ENCODE assay signal across 17 cellular contexts in genomic region chr11:126595560-126595959, GRCh38.
DNase-seq lines count a peak whose midpoint lies in the region; ATAC-seq, FAIRE-seq and TF ChIP-seq lines count a peak whose summit lies in the region.
"Had no signal": no experiment of that assay in that cellular context is flagged by ENCODE, and none has a peak within 500 bp of the region (broad histone marks: within the 10 kb centered on the region; RNA-seq: fewer than 3 reads in every experiment).

No MANE protein-coding gene starts in this region.

- no peak overlapping the region for H2BK15ac ChIP-seq in H1 (ENCODE audit: low read length)

- H3K4me3 ChIP-seq in HepG2 (replicated peaks in 1 of 3; ENCODE audit: insufficient read depth in 1 of 3, low read depth in 2 of 3, low read length in 3 of 3) (no peak overlapping the region), right lobe of liver (no peak overlapping the region), WERI-Rb-1 (ENCODE audit: low read depth, low read length) (no peak overlapping the region), H1 (ENCODE audit: extremely low read depth in 1 of 4, insufficient read depth in 2 of 4, low read depth in 3 of 4, low read length in 4 of 4) (no peak overlapping the region), spleen (no peak overlapping the region), kidney (ENCODE audit: low read length in 2 of 2) (no peak overlapping the region), ovary (no peak overlapping the region)
- H3K4me3 ChIP-seq: HAP-1 had no signal

- H3K23ac ChIP-seq in H1 (ENCODE audit: insufficient read length) = no peak overlapping the region

- CTCF ChIA-PET in HepG2 (lab: Yijun Ruan, JAX; ENCODE audit: low intra/inter-chr PET ratio, low total read pairs) = no interaction called here
- CTCF ChIA-PET in H1 (lab: Charles Lee; ENCODE audit: partially characterized antibody) = interaction anchor here (0.5 to 13.6 kb wide), 11 partner anchors 9 to 479 kb away, joined by 3 to 143 read pairs (median 3); no protein-coding TSS in a partner anchor

- no peak overlapping the region for H2BK120ac ChIP-seq in H1 (replicated peaks; ENCODE audit: low read depth, low read length)

- peaks cover 5 to 37% of the 10 kb centered on the region in 2 experiments for H3K27me3 ChIP-seq in HepG2 (ENCODE audit: control insufficient read depth in 1 of 2, insufficient read depth in 2 of 2, low read length in 2 of 2)
- H3K27me3 ChIP-seq in right lobe of liver = no peaks in the 10 kb centered on the region
- H3K27me3 ChIP-seq in WERI-Rb-1 (ENCODE audit: insufficient read depth, low read depth, severe bottlenecking) = no peaks in the 10 kb centered on the region
- no peaks in the 10 kb centered on the region for H3K27me3 ChIP-seq in H1 (replicated peaks in 1 of 4; ENCODE audit: control insufficient read depth in 3 of 4, extremely low read depth in 1 of 4, insufficient read depth in 3 of 4, low read length in 3 of 4)
- peaks cover 0 to 3% (median 0%) of the 10 kb centered on the region in 7 donors for H3K27me3 ChIP-seq in spleen (replicated peaks in 1 of 7)
- no peaks in the 10 kb centered on the region for H3K27me3 ChIP-seq in ovary
- H3K27me3 ChIP-seq: BE2C had no signal

- H3K4me2 ChIP-seq in HepG2 (ENCODE audit: low read depth, low read length) (no peak overlapping the region), H1 (ENCODE audit: insufficient read depth in 1 of 2, low read depth in 2 of 2, low read length in 2 of 2) (no peak overlapping the region)

- H2BK20ac ChIP-seq in H1 (ENCODE audit: low read length) = no peak overlapping the region

- no peak overlapping the region for H3K56ac ChIP-seq in H1 (replicated peaks; ENCODE audit: insufficient read length, low read depth, low read length)

- H2BK12ac ChIP-seq in H1 (ENCODE audit: low read depth, low read length) = no peak overlapping the region

- in situ Hi-C loops in HepG2 (cut with HindIII; ENCODE audit: extremely low pct_ligation_motif_present, low pct_unique_long_range_greater_than_20kb) = no loop called here

- H3K9me3 ChIP-seq in HepG2 (ENCODE audit: low read length) (no peaks in the 10 kb centered on the region), right lobe of liver (no peaks in the 10 kb centered on the region), WERI-Rb-1 (ENCODE audit: severe bottlenecking) (no peaks in the 10 kb centered on the region), H1 (ENCODE audit: insufficient read depth in 2 of 2, low read depth in 1 of 2, low read length in 1 of 2) (0 out of 4 replicates have a peak, but pooled peaks cover 0 to 2% of the 10 kb centered on the region in 2 experiments), spleen (peaks cover 0 to 5% (median 0%) of the 10 kb centered on the region in 8 donors), kidney (ENCODE audit: control insufficient read depth in 1 of 2, low read length in 2 of 2) (no peaks in the 10 kb centered on the region), ovary (no peaks in the 10 kb centered on the region)
- H3K9me3 ChIP-seq: BE2C, HAP-1 had no signal

- no peaks in the 10 kb centered on the region for H4K20me1 ChIP-seq in HepG2 (ENCODE audit: insufficient read depth, low read length)
- H4K20me1 ChIP-seq in H1 (replicated peaks in 1 of 2; ENCODE audit: control insufficient read depth in 1 of 2, insufficient read depth in 2 of 2, low read length in 2 of 2) = no peaks in the 10 kb centered on the region

- H2BK5ac ChIP-seq in H1 (ENCODE audit: low read depth, low read length) = no peak overlapping the region

- TF ChIP-seq POLR2A in HepG2 (IDR thresholded peaks at IDR 0.05; ENCODE audit: insufficient read depth in 1 of 2, low read depth in 2 of 2, low read length in 2 of 2) (no peak), right lobe of liver (IDR thresholded peaks at IDR 0.05) (no peak), H1 (IDR thresholded peaks at IDR 0.05; ENCODE audit: control extremely low read depth in 1 of 2, low read depth in 2 of 2, low read length in 2 of 2) (no peak), spleen (IDR thresholded peaks at IDR 0.05) (no peak), ovary (IDR thresholded peaks at IDR 0.05) (no peak)

- H3K36me3 ChIP-seq in HepG2 (replicated peaks in 1 of 2; ENCODE audit: control insufficient read depth in 1 of 2, insufficient read depth in 2 of 2, low read length in 2 of 2) (no peaks in the 10 kb centered on the region), right lobe of liver (no peaks in the 10 kb centered on the region), WERI-Rb-1 (no peaks in the 10 kb centered on the region), H1 (ENCODE audit: control insufficient read depth in 2 of 4, insufficient read depth in 4 of 4, low read length in 3 of 4) (no peaks in the 10 kb centered on the region), spleen (no peaks in the 10 kb centered on the region), kidney (ENCODE audit: control insufficient read depth in 1 of 2, insufficient read depth in 2 of 2, low read length in 2 of 2) (no peaks in the 10 kb centered on the region), ovary (no peaks in the 10 kb centered on the region)
- H3K36me3 ChIP-seq: BE2C, HAP-1 had no signal

- H3K79me2 ChIP-seq in HepG2 (ENCODE audit: insufficient read depth, low read length) (no peaks in the 10 kb centered on the region), H1 (ENCODE audit: control insufficient read depth in 1 of 2, insufficient read depth in 2 of 2, low read length in 2 of 2) (no peaks in the 10 kb centered on the region)

- TF ChIP-seq EP300 in HepG2 (IDR thresholded peaks at IDR 0.05; ENCODE audit: low read depth in 2 of 2, low read length in 2 of 2) = no peak
- TF ChIP-seq EP300 in HepG2 (CRISPR knock-in tag; IDR thresholded peaks at IDR 0.05; ENCODE audit: borderline replicate concordance) = no peak
- TF ChIP-seq EP300 in H1 (IDR thresholded peaks at IDR 0.05; ENCODE audit: borderline replicate concordance in 1 of 2, low read depth in 2 of 2, low read length in 2 of 2) = no peak
- TF ChIP-seq EP300 in ovary (IDR thresholded peaks at IDR 0.05) = no peak

- 43% methylated on average over 3 of the region's 3 CpGs for WGBS in HepG2 (ENCODE audit: low lambda C conversion rate)
- WGBS in right lobe of liver (ENCODE audit: insufficient coverage, low coverage, low lambda C conversion rate, missing lambda C conversion rate) = no CpG with 5 or more reads among the region's 3 CpGs
- WGBS in H1 (ENCODE audit: extremely low coverage in 1 of 2, insufficient coverage in 1 of 2, insufficient read length in 1 of 2, insufficient replicate concordance in 2 of 2, low coverage in 1 of 2, low lambda C conversion rate in 2 of 2, missing lambda C conversion rate in 1 of 2), 2 experiments = 79% methylated on average over 3 of the region's 3 CpGs; no CpG with 5 or more reads in 1 of the 2 experiments
- WGBS in spleen, 5 donors = 75 to 95% (median 86%) methylated on average over 3 of the region's 3 CpGs; no CpG with 5 or more reads in 1 of the 5 donors
- WGBS in ovary, 3 donors = 91 to 97% (median 91%) methylated on average over 3 of the region's 3 CpGs

- H3K23me2 ChIP-seq in H1 (ENCODE audit: low read depth, low read length) = no peaks in the 10 kb centered on the region

- no peak overlapping the region for H4K8ac ChIP-seq in H1 (ENCODE audit: extremely low read depth, insufficient read depth, low read length)

- H3K27ac ChIP-seq in HepG2 (ENCODE audit: extremely low read length, insufficient read depth, low read length) = no peak overlapping the region
- H3K27ac ChIP-seq in right lobe of liver = no peak overlapping the region
- no peak overlapping the region for H3K27ac ChIP-seq in WERI-Rb-1
- H3K27ac ChIP-seq in H1 (ENCODE audit: low read depth, low read length) = no peak overlapping the region
- H3K27ac ChIP-seq in spleen = no peak overlapping the region
- no peak overlapping the region for H3K27ac ChIP-seq in kidney (ENCODE audit: low read depth in 2 of 2, low read length in 2 of 2)
- H3K27ac ChIP-seq in ovary = no peak overlapping the region
- H3K27ac ChIP-seq: C4-2B had no signal

- H4K5ac ChIP-seq in H1 (ENCODE audit: insufficient read length, low read depth, low read length) = no peak overlapping the region

- no peak overlapping the region for H3K9ac ChIP-seq in HepG2 (ENCODE audit: insufficient read depth, low read depth, low read length)
- H3K9ac ChIP-seq in H1 (replicated peaks in 1 of 4; ENCODE audit: extremely low read depth in 1 of 4, low read depth in 3 of 4, low read length in 3 of 4) = no peak overlapping the region
- no peak overlapping the region for H3K9ac ChIP-seq in kidney (ENCODE audit: low read length in 2 of 2)

- H3K4ac ChIP-seq in H1 (replicated peaks; ENCODE audit: insufficient read length, low read depth, low read length) = no peak overlapping the region

- FAIRE-seq in HepG2 (lab: Jason Lieb, UNC) (no peak), H1 (lab: Jason Lieb, UNC) (no peak), kidney (lab: Jason Lieb, UNC) (no peak)
- FAIRE-seq: A204.1, HTR-8/SVneo had no signal

- intact Hi-C loops in HepG2 (cut with micrococcal nuclease; ENCODE audit: unreplicated experiment) (no loop called here), right lobe of liver (cut with DNase I) (no loop called here), spleen (cut with DNase I; ENCODE audit: low total_unique reads) (no loop called here), kidney (cut with DNase I) (no loop called here), ovary (cut with DNase I) (no loop called here)

- TF ChIP-seq RAD21 in HepG2 (CRISPR knock-in tag; IDR thresholded peaks at IDR 0.05) (no peak), H1 (IDR thresholded peaks at IDR 0.05 in 1 of 2, conservative IDR thresholded peaks at IDR 0.05 in 1 of 2; ENCODE audit: low read depth in 2 of 2, low read length in 2 of 2) (peak; percentile 24 to 41)

- H3K14ac ChIP-seq in H1 (ENCODE audit: insufficient read length) = no peak overlapping the region

- peak; percentile 46; the same call in 2 of the 3 replicates for ATAC-seq in HepG2
- ATAC-seq in right lobe of liver = no peak

- no peak for TF ChIP-seq CTCF in HepG2 (CRISPR knock-in tag; IDR thresholded peaks at IDR 0.05)
- no peak for TF ChIP-seq CTCF in right lobe of liver (IDR thresholded peaks at IDR 0.05)
- peak; percentile 33; the same call in 1 of the 2 replicates for TF ChIP-seq CTCF in WERI-Rb-1 (IDR thresholded peaks at IDR 0.05; ENCODE audit: low read depth, low read length)
- peak; percentile 14 to 42 (median 25); a peak in 2 of 4 replicates for TF ChIP-seq CTCF in H1 (IDR thresholded peaks at IDR 0.05; ENCODE audit: control extremely low read depth in 1 of 3, insufficient read depth in 1 of 3, low read depth in 1 of 3, low read length in 3 of 3)
- TF ChIP-seq CTCF in spleen (IDR thresholded peaks at IDR 0.05 in 8 of 11, conservative IDR thresholded peaks at IDR 0.05 in 3 of 11) = no peak
- no peak for TF ChIP-seq CTCF in kidney (IDR thresholded peaks at IDR 0.05; ENCODE audit: borderline replicate concordance, extremely low read depth, insufficient read depth)
- no peak for TF ChIP-seq CTCF in ovary (IDR thresholded peaks at IDR 0.05)

- no peak overlapping the region; the same call in 1 of the 2 replicates for H2AK5ac ChIP-seq in H1 (ENCODE audit: low read depth, low read length)

- H3K4me1 ChIP-seq in HepG2 (ENCODE audit: insufficient read depth, low read length) = no peaks in the 10 kb centered on the region
- H3K4me1 ChIP-seq in right lobe of liver = no peaks in the 10 kb centered on the region
- peaks cover 0 to 11% (median 7%) of the 10 kb centered on the region in 4 experiments; a peak in 5 of 7 replicates for H3K4me1 ChIP-seq in H1 (replicated peaks in 1 of 4; ENCODE audit: control insufficient read depth in 3 of 4, insufficient read depth in 4 of 4, low read length in 3 of 4)
- H3K4me1 ChIP-seq in spleen = no peaks in the 10 kb centered on the region
- no peaks in the 10 kb centered on the region for H3K4me1 ChIP-seq in kidney (ENCODE audit: control insufficient read depth in 1 of 2, insufficient read depth in 1 of 2, low read depth in 1 of 2, low read length in 2 of 2)
- no peaks in the 10 kb centered on the region for H3K4me1 ChIP-seq in ovary (ENCODE audit: insufficient read depth)
- H3K4me1 ChIP-seq: BE2C had no signal

- no peak overlapping the region for H3K18ac ChIP-seq in H1 (ENCODE audit: extremely low read depth, low read length)

- no peaks in the 10 kb centered on the region for H3K79me1 ChIP-seq in H1 (ENCODE audit: low read depth, low read length)

- BruUV-seq in HepG2 (replicated peaks; lab: Mats Ljungman, UMichigan) = no TSS peak

- H2AFZ ChIP-seq in HepG2 (ENCODE audit: low read length) (no peak overlapping the region), H1 (ENCODE audit: low read length) (no peak overlapping the region)

- POLR2A ChIA-PET in HepG2 (lab: Yijun Ruan, JAX) = no interaction called here
- POLR2A ChIA-PET in H1 (lab: Charles Lee; ENCODE audit: partially characterized antibody) = no interaction called here

- no peak for DNase-seq in HepG2 (ENCODE audit: low spot score)
- DNase-seq in right lobe of liver = no peak
- no peak for DNase-seq in WERI-Rb-1
- DNase-seq in H1 (ENCODE audit: low read depth in 1 of 2, low spot score in 2 of 2) = no peak
- peak; percentile 32 for DNase-seq in spleen
- no peak for DNase-seq in kidney
- no peak for DNase-seq in ovary
- no peak for DNase-seq in GDM1 (lab: John Stamatoyannopoulos, UW)
- DNase-seq: BE2C; CD4-positive, alpha-beta memory T cell; DND-41; GF-D8; KBM-7 had no signal

- H4K91ac ChIP-seq in H1 (replicated peaks; ENCODE audit: insufficient read length, low read length) = no peak overlapping the region

Comparison
In these comparisons a context has a peak if more than half of its experiments do, and no peak if none do; other contexts are left out.
1. CTCF ChIP-seq: peak in WERI-Rb-1 (single experiment) and H1 (3 of 3); none in HepG2 (single experiment), right lobe of liver (0 of 4), spleen (0 of 11), kidney (single experiment) and ovary (0 of 3).
2. Of the 41 proteins assayed by ChIP-seq in both HepG2 and H1: peak only in HepG2: none; only in H1: CTCF and RAD21; in both: none; in neither: 39.